ENCODE assay signal across 28 cellular contexts in the genomic region with DNA sequence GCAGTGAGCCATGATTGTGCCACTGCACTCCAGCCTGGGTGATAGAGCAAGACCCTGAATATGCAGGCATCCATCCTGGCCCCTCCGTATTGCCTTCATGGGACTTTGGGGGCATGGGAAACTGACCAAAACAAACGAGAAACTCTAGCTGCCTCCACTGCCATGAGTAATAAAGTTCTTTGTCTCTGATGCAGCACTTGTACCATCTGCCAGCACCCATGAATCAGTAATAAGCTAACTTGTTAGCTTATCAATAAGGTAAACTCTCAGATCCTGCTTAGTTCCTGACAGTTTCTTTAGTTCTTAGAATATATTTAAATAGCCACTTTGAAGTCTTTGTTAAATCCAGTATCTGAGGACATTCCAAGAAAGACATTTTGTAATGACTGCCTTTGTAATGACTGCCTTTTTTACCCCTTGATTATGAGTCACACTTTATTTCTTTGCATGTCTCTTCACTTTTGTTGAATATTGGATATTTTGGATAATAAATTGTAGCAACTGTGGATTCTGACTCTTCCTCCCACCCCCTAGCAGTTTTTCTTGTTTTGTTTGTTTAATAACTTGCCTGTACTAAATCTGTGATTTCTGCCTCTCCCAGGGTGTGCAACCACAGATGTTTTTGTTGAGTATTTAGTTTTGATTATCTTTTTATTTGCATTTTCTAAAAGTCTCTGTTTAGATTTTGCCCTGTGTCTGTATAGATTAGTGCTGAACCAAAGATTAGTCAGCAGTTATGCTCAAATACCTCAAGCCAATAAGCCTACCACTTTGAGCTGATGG.
A peak's percentile ranks its signal among the peaks of the same experiment; 100 is the strongest.
DNase-seq lines count a peak whose midpoint lies in the region; ATAC-seq, FAIRE-seq and TF ChIP-seq lines count a peak whose summit lies in the region.
"Had no signal": no experiment of that assay in that cellular context is flagged by ENCODE, and none has a peak within 500 bp of the region (broad histone marks: within the 10 kb centered on the region; RNA-seq: fewer than 3 reads in every experiment).

No MANE protein-coding gene starts in this region.

- H3K4me3 Mint-ChIP-seq in GM23338 (no peak overlapping the region), T-helper 17 cell (no peak overlapping the region)
- H3K4me3 Mint-ChIP-seq: activated CD4-positive, alpha-beta memory T cell treated with anti-CD3 and anti-CD28 coated beads, Interleukin-2, amount 10 ng/mL, durations not matched to agents 7 days and 5 days; T-helper 1 cell treated with Interleukin-12 subunit alpha and Interleukin-12 subunit beta and Interleukin-4 antibody, amounts not matched to agents 30 μg/mL and 1 μg/mL, for 36 hours had no signal

- peak; percentile 29 for DNase-seq in GM23338 (ENCODE audit: low spot score)
- DNase-seq in T-helper 17 cell: no peak
- DNase-seq in fibroblast of peridontal ligament (ENCODE audit: extremely low read depth): peak; percentile 65
- no peak for DNase-seq in neuronal stem cell (ENCODE audit: low spot score)
- no peak for DNase-seq in GM19239 (ENCODE audit: insufficient read length, low spot score)
- DNase-seq in prostate gland (ENCODE audit: low spot score): no peak
- DNase-seq in NCI-H1417 (lab: John Stamatoyannopoulos, UW): no peak
- DNase-seq: activated CD4-positive, alpha-beta memory T cell treated with anti-CD3 and anti-CD28 coated beads, Interleukin-2, amount 10 ng/mL, durations not matched to agents 7 days and 5 days; activated CD4-positive, CD25-positive, alpha-beta regulatory T cell treated with anti-CD3 and anti-CD28 coated beads, Interleukin-2, amount 50 U/mL, for 72 hours; foreskin fibroblast; heart right ventricle; Karpas-422; mesendoderm; MV-4-11; NCI-H146; nucleus accumbens; SK-N-SH; stimulated activated CD4-positive, alpha-beta T cell treated with anti-CD3 and anti-CD28 coated beads, Interleukin-1b, Interleukin-23, amount 100 ng/mL, for 48 hours; stimulated activated CD8-positive, alpha-beta memory T cell treated with anti-CD3 and anti-CD28 coated beads, Interleukin-4, amount 100 ng/mL, for 48 hours; transverse colon had no signal

- ATAC-seq in GM23338 (no peak; the same call in 2 of the 3 replicates), T-helper 17 cell (no peak), GM21360 (IDR thresholded peaks at IDR 0.05; ENCODE audit: unreplicated experiment) (no peak)
- ATAC-seq: activated naive CD4-positive, alpha-beta T cell treated with anti-CD3 and anti-CD28 coated beads, Interleukin-2, amount 50 U/mL, for 72 hours; heart right ventricle; left lobe of liver had no signal

- H3K9me3 Mint-ChIP-seq in GM23338: no peaks in the 10 kb centered on the region; the same call in 2 of the 3 replicates
- H3K9me3 Mint-ChIP-seq: activated CD4-positive, alpha-beta memory T cell treated with anti-CD3 and anti-CD28 coated beads, Interleukin-2, amount 10 ng/mL, durations not matched to agents 7 days and 5 days; activated naive CD4-positive, alpha-beta T cell treated with anti-CD3 and anti-CD28 coated beads, Interleukin-2, amount 50 U/mL, for 72 hours; T-helper 1 cell treated with Interleukin-12 subunit alpha and Interleukin-12 subunit beta and Interleukin-4 antibody, amounts not matched to agents 30 μg/mL and 1 μg/mL, for 36 hours had no signal

- H3K36me3 Mint-ChIP-seq in GM23338 (ENCODE audit: low read depth) (no peaks in the 10 kb centered on the region; the same call in 2 of the 3 replicates), T-helper 17 cell (ENCODE audit: low read depth) (peaks cover 7% of the 10 kb centered on the region)
- H3K36me3 Mint-ChIP-seq: activated naive CD4-positive, alpha-beta T cell treated with anti-CD3 and anti-CD28 coated beads, Interleukin-2, amount 50 U/mL, for 72 hours had no signal

- H3K4me3 ChIP-seq in GM23338 (no peak overlapping the region), neuronal stem cell (ENCODE audit: low read length in 2 of 2) (no peak overlapping the region), prostate gland (no peak overlapping the region)
- H3K4me3 ChIP-seq: BLaER1 treated with 17β-estradiol and CSF1 and Interleukin-3, amounts not matched to agents 10 nM and 100 nM; heart right ventricle; skin epidermis; transverse colon had no signal

- H3K27me3 ChIP-seq in GM23338 (ENCODE audit: insufficient read depth): no peaks in the 10 kb centered on the region
- no peaks in the 10 kb centered on the region for H3K27me3 ChIP-seq in neuronal stem cell (ENCODE audit: control insufficient read depth in 3 of 3, insufficient read depth in 3 of 3, low read depth in 1 of 3, low read length in 3 of 3)
- H3K27me3 ChIP-seq in prostate gland (replicated peaks; ENCODE audit: insufficient read depth): no peaks in the 10 kb centered on the region
- H3K27me3 ChIP-seq: BLaER1 treated with 17β-estradiol and CSF1 and Interleukin-3, amounts not matched to agents 10 nM and 100 nM; heart right ventricle; transverse colon had no signal

- H3K36me3 ChIP-seq in GM23338 (ENCODE audit: insufficient read depth) (no peaks in the 10 kb centered on the region), neuronal stem cell (replicated peaks in 1 of 2; ENCODE audit: control insufficient read depth in 2 of 2, insufficient read depth in 2 of 2, low read length in 2 of 2) (peaks cover 10 to 25% of the 10 kb centered on the region in 2 donors), prostate gland (no peaks in the 10 kb centered on the region)

- TF ChIP-seq POLR2A in prostate gland (IDR thresholded peaks at IDR 0.05): no peak

- no peaks in the 10 kb centered on the region for H3K9me2 ChIP-seq in GM23338 (ENCODE audit: insufficient read depth)
- H3K9me2 ChIP-seq: SK-N-SH had no signal

- H2AK5ac ChIP-seq in neuronal stem cell (ENCODE audit: low read depth, low read length): no peak overlapping the region

- H4K8ac ChIP-seq in neuronal stem cell (ENCODE audit: low read depth, low read length): no peak overlapping the region

- intact Hi-C loops in prostate gland (cut with DNase I): no loop called here

- peak overlapping the region; percentile 30 for H3K9ac ChIP-seq in neuronal stem cell (ENCODE audit: low read depth, low read length, poor library complexity)
- H3K9ac ChIP-seq: BLaER1 treated with 17β-estradiol and CSF1 and Interleukin-3, amounts not matched to agents 10 nM and 100 nM; SK-N-SH had no signal

- peak overlapping the region; percentile 19 for H3K18ac ChIP-seq in neuronal stem cell (ENCODE audit: low read length)

- H2BK120ac ChIP-seq in neuronal stem cell (ENCODE audit: low read depth, low read length): no peak overlapping the region

- no peak overlapping the region for H3K23ac ChIP-seq in neuronal stem cell (ENCODE audit: low read depth, low read length, poor library complexity)

- no peaks in the 10 kb centered on the region for H3K79me1 ChIP-seq in neuronal stem cell (ENCODE audit: low read depth, low read length)

- H3K9me3 ChIP-seq in T-helper 17 cell (ENCODE audit: control insufficient read depth, low read length, poor library complexity, severe bottlenecking) (no peaks in the 10 kb centered on the region), neuronal stem cell (replicated peaks in 1 of 2; ENCODE audit: control insufficient read depth in 2 of 2, insufficient read depth in 1 of 2, low read depth in 1 of 2, low read length in 2 of 2) (peaks cover 1 to 10% of the 10 kb centered on the region in 2 donors), prostate gland (no peaks in the 10 kb centered on the region)
- H3K9me3 ChIP-seq: BLaER1 treated with 17β-estradiol and CSF1 and Interleukin-3, amounts not matched to agents 10 nM and 100 nM; transverse colon had no signal

- H4K91ac ChIP-seq in neuronal stem cell (ENCODE audit: low read depth, low read length, poor library complexity): no peak overlapping the region

- H3K27ac Mint-ChIP-seq in GM23338: peak overlapping the region; percentile 79
- H3K27ac Mint-ChIP-seq in T-helper 17 cell: peak overlapping the region; percentile 81
- H3K27ac Mint-ChIP-seq: activated CD4-positive, alpha-beta memory T cell treated with anti-CD3 and anti-CD28 coated beads, Interleukin-2, amount 10 ng/mL, durations not matched to agents 7 days and 5 days; activated T-helper 2 cell treated with anti-CD3 and anti-CD28 coated beads, Interferon-gamma antibody, Interleukin-2, Interleukin-4, amounts not matched to agents 10 μg/mL and 5 μg/mL and 100 μg/mL, durations not matched to agents 14 hours and 24 hours and 36 hours; T-helper 1 cell treated with Interleukin-12 subunit alpha and Interleukin-12 subunit beta and Interleukin-4 antibody, amounts not matched to agents 30 μg/mL and 1 μg/mL, for 36 hours had no signal

- H2AFZ ChIP-seq in GM23338 (no peak overlapping the region), neuronal stem cell (ENCODE audit: low read length) (no peak overlapping the region)

- no peaks in the 10 kb centered on the region for H4K20me1 ChIP-seq in GM23338 (replicated peaks; ENCODE audit: insufficient read depth)
- H4K20me1 ChIP-seq: BLaER1 treated with 17β-estradiol and CSF1 and Interleukin-3, amounts not matched to agents 10 nM and 100 nM had no signal

- WGBS in neuronal stem cell (ENCODE audit: extremely low coverage in 2 of 2, insufficient read length in 2 of 2, insufficient replicate concordance in 1 of 2), 2 donors: no CpG with 5 or more reads among the region's 2 CpGs
- 48% methylated on average over 2 of the region's 2 CpGs for WGBS in prostate gland

- no peak overlapping the region for H3K4ac ChIP-seq in neuronal stem cell (ENCODE audit: low read length)

- no peaks in the 10 kb centered on the region for H3K79me2 ChIP-seq in GM23338 (replicated peaks; ENCODE audit: insufficient read depth)

- H3K14ac ChIP-seq in neuronal stem cell (ENCODE audit: low read length): no peak overlapping the region

- H3K27ac ChIP-seq in GM23338 (ENCODE audit: low read depth): no peak overlapping the region
- no peak overlapping the region for H3K27ac ChIP-seq in neuronal stem cell (replicated peaks; ENCODE audit: low read length)
- no peak overlapping the region for H3K27ac ChIP-seq in prostate gland
- H3K27ac ChIP-seq: BLaER1 treated with 17β-estradiol and CSF1 and Interleukin-3, amounts not matched to agents 10 nM and 100 nM; heart right ventricle; transverse colon had no signal

- H3K27me3 Mint-ChIP-seq in GM23338 (ENCODE audit: insufficient read depth, low read depth, poor library complexity) (no peaks in the 10 kb centered on the region), T-helper 17 cell (no peaks in the 10 kb centered on the region)
- H3K27me3 Mint-ChIP-seq: activated CD4-positive, alpha-beta memory T cell treated with anti-CD3 and anti-CD28 coated beads, Interleukin-2, amount 10 ng/mL, durations not matched to agents 7 days and 5 days had no signal

- no peak overlapping the region for H2BK15ac ChIP-seq in neuronal stem cell (ENCODE audit: low read length)

- H3F3A ChIP-seq in GM23338 (replicated peaks; ENCODE audit: low read depth): no peaks in the 10 kb centered on the region

- H3K4me1 Mint-ChIP-seq in GM23338 (peaks cover 22% of the 10 kb centered on the region), T-helper 17 cell (peaks cover 7% of the 10 kb centered on the region)

- H2BK5ac ChIP-seq in neuronal stem cell (ENCODE audit: low read length): no peak overlapping the region

- no peak overlapping the region for H2BK12ac ChIP-seq in neuronal stem cell (ENCODE audit: low read length)

- H3K4me2 ChIP-seq in GM23338 (no peak overlapping the region), neuronal stem cell (ENCODE audit: insufficient read depth, low read length, poor library complexity, severe bottlenecking) (no peak overlapping the region)
- H3K4me2 ChIP-seq: BLaER1 treated with 17β-estradiol and CSF1 and Interleukin-3, amounts not matched to agents 10 nM and 100 nM; SK-N-SH had no signal

- FAIRE-seq in GM19239 (lab: Jason Lieb, UNC): no peak
- FAIRE-seq: endothelial cell of umbilical vein had no signal

- H3K4me1 ChIP-seq in GM23338 (ENCODE audit: insufficient read depth): peaks cover 3% of the 10 kb centered on the region; the same call in 1 of the 2 replicates
- no peaks in the 10 kb centered on the region for H3K4me1 ChIP-seq in neuronal stem cell (ENCODE audit: control insufficient read depth in 2 of 2, insufficient read depth in 1 of 2, low read depth in 1 of 2, low read length in 2 of 2)
- H3K4me1 ChIP-seq in prostate gland (replicated peaks): no peaks in the 10 kb centered on the region
- H3K4me1 ChIP-seq: heart right ventricle had no signal

- TF ChIP-seq CTCF in GM23338 (conservative IDR thresholded peaks at IDR 0.05; ENCODE audit: low read depth in 2 of 2) (no peak), prostate gland (IDR thresholded peaks at IDR 0.05) (no peak)

Comparison
In these comparisons a context has a peak if more than half of its experiments do, and no peak if none do; other contexts are left out.
1. DNase-seq: peak in GM23338 (single experiment) and fibroblast of peridontal ligament (single experiment); none in T-helper 17 cell (0 of 3), neuronal stem cell (single experiment), GM19239 (single experiment), prostate gland (single experiment) and NCI-H1417 (0 of 3).